ENCODE assay signal across 1 cellular context in the genomic region with DNA sequence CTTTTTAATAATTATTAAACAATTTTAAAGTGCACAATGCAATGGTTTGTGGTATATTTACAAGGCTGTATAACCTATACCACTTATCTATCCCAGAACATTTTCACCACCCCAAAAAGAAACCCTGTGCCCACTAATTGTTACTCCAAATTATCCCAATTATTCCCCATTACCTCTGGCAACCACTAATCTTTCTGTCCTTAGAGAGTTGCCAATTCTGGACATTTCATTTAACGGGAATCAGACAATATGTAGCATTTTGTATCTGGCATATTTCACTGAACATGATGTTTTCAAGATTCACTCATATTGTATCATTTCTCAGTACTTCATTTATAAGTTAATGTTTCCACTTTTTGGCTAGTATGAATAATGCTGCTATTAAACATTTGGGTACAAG.
TF ChIP-seq lines count a peak whose summit lies in the region.

No MANE protein-coding gene starts in this region.

TF ChIP-seq in IMR-90, 13 proteins besides CTCF, POLR2A, EP300 and RAD21 (continued from another document):
- TF ChIP-seq, protein P1, sequence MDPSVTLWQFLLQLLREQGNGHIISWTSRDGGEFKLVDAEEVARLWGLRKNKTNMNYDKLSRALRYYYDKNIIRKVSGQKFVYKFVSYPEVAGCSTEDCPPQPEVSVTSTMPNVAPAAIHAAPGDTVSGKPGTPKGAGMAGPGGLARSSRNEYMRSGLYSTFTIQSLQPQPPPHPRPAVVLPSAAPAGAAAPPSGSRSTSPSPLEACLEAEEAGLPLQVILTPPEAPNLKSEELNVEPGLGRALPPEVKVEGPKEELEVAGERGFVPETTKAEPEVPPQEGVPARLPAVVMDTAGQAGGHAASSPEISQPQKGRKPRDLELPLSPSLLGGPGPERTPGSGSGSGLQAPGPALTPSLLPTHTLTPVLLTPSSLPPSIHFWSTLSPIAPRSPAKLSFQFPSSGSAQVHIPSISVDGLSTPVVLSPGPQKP (IDR thresholded peaks at IDR 0.05; ENCODE audit: borderline replicate concordance, low read depth, low read length) = no peak
- TF ChIP-seq MXI1 (IDR thresholded peaks at IDR 0.05; ENCODE audit: borderline replicate concordance, low read depth, low read length) (no peak), CHD1 (IDR thresholded peaks at IDR 0.05; ENCODE audit: low read depth, low read length) (no peak)
TF ChIP-seq in IMR-90: peak in this region for 0.
